8 cellular contexts compared by ENCODE assay signal in genomic region chrX:152632445-152633097, GRCh38. TPM values are rescaled to one million over a fixed set of nuclear protein-coding genes. Genes with fewer than 3 reads are reported as not detected.
DNase-seq lines count a peak whose midpoint lies in the region; ATAC-seq and TF ChIP-seq lines count a peak whose summit lies in the region.

No MANE protein-coding gene starts in this region.

- no peak for TF ChIP-seq POLR2A in GM18505 (IDR thresholded peaks at IDR 0.05; ENCODE audit: borderline replicate concordance, extremely low read depth, insufficient read depth, insufficient read length)

- peak; percentile 23 for DNase-seq in CD1c-positive myeloid dendritic cell (ENCODE audit: extremely low spot score)
- peak; percentile 21 for DNase-seq in NCI-H1694 treated with DMSO at 0.1 percent for 48 hours (lab: John Stamatoyannopoulos, UW)
- peak; percentile 60 for DNase-seq in activated CD8-positive, alpha-beta memory T cell treated with anti-CD3 and anti-CD28 coated beads, Interleukin-2, amount 50 U/mL, for 48 hours
- DNase-seq in foreskin melanocyte: peak; percentile 9
- DNase-seq in renal cortical epithelial cell (ENCODE audit: low read depth): peak; percentile 3

- ATAC-seq in GM18505 (IDR thresholded peaks at IDR 0.05; ENCODE audit: unreplicated experiment): peak; percentile 61
- ATAC-seq in HG03196 (IDR thresholded peaks at IDR 0.05; ENCODE audit: unreplicated experiment): no peak
- no peak for ATAC-seq in HG03432 (IDR thresholded peaks at IDR 0.05; ENCODE audit: unreplicated experiment)

RNA-seq across cellular contexts. Expression of gene GABRQ, which starts 5.1 kb away (rescaled TPM):
- total RNA-seq in renal cortical epithelial cell: 0.60 TPM in 1 of 2 replicates, not detected in the other

Comparison
In these comparisons a context has a peak if more than half of its experiments do, and no peak if none do; other contexts are left out.
1. DNase-seq: peak in every context shown above with its lines; median percentile 60 in activated CD8-positive, alpha-beta memory T cell treated with anti-CD3 and anti-CD28 coated beads, Interleukin-2, amount 50 U/mL, for 48 hours; 23 in CD1c-positive myeloid dendritic cell; 21 in NCI-H1694 treated with DMSO at 0.1 percent for 48 hours; 9 in foreskin melanocyte; 3 in renal cortical epithelial cell.